In genomic region chr11:126426820-126427749, GRCh38 we compare ENCODE assay signal across 10 cellular contexts.
DNase-seq lines count a peak whose midpoint lies in the region; ATAC-seq, FAIRE-seq and TF ChIP-seq lines count a peak whose summit lies in the region.
"Had no signal": no experiment of that assay in that cellular context is flagged by ENCODE, and none has a peak within 500 bp of the region (broad histone marks: within the 10 kb centered on the region; RNA-seq: fewer than 3 reads in every experiment).

No MANE protein-coding gene starts in this region.

- peak overlapping the region; percentile 59 for H3K27ac Mint-ChIP-seq in stimulated activated naive B cell treated with anti-CD40 and anti-IgM and Interleukin-4, amounts not matched to agents 10 μg/mL and 1 μg/mL and 100 μg/mL, for 72 hours
- H3K27ac Mint-ChIP-seq in endothelial cell (ENCODE audit: unreplicated experiment) = no peak overlapping the region
- H3K27ac Mint-ChIP-seq: activated naive CD4-positive, alpha-beta T cell treated with anti-CD3 and anti-CD28 coated beads, Interleukin-2, amount 50 U/mL, for 24 hours had no signal

- H3K27ac ChIP-seq in dorsolateral prefrontal cortex = peak overlapping the region in 53 of 59 donors; percentile 3 to 85 (median 59)
- H3K27ac ChIP-seq: epithelial cell of prostate had no signal

- H3K4me1 Mint-ChIP-seq in stimulated activated naive B cell treated with anti-CD40 and anti-IgM and Interleukin-4, amounts not matched to agents 10 μg/mL and 1 μg/mL and 100 μg/mL, for 72 hours = peaks cover 19 to 39% of the 10 kb centered on the region in 2 donors
- peaks cover 4% of the 10 kb centered on the region for H3K4me1 Mint-ChIP-seq in endothelial cell (ENCODE audit: unreplicated experiment)
- H3K4me1 Mint-ChIP-seq: activated naive CD4-positive, alpha-beta T cell treated with anti-CD3 and anti-CD28 coated beads, Interleukin-2, amount 50 U/mL, for 24 hours had no signal

- no peaks in the 10 kb centered on the region for H3K27me3 ChIP-seq in dorsolateral prefrontal cortex
- H3K27me3 ChIP-seq: upper lobe of left lung had no signal

- H3K27me3 Mint-ChIP-seq in stimulated activated naive B cell treated with anti-CD40 and anti-IgM and Interleukin-4, amounts not matched to agents 10 μg/mL and 1 μg/mL and 100 μg/mL, for 72 hours = peaks cover 6 to 15% of the 10 kb centered on the region in 2 donors
- peaks cover 8% of the 10 kb centered on the region for H3K27me3 Mint-ChIP-seq in endothelial cell (ENCODE audit: unreplicated experiment)
- H3K27me3 Mint-ChIP-seq: activated naive CD4-positive, alpha-beta T cell treated with anti-CD3 and anti-CD28 coated beads, Interleukin-2, amount 50 U/mL, for 24 hours had no signal

- H3K4me3 ChIP-seq in dorsolateral prefrontal cortex = no peak overlapping the region
- H3K4me3 ChIP-seq: upper lobe of left lung had no signal

- no peak for TF ChIP-seq CTCF in dorsolateral prefrontal cortex (IDR thresholded peaks at IDR 0.05 in 54 of 56, conservative IDR thresholded peaks at IDR 0.05 in 2 of 56; ENCODE audit: low read depth in 1 of 56, partially characterized antibody in 56 of 56)
- no peak for TF ChIP-seq CTCF in endothelial cell (IDR thresholded peaks at IDR 0.05; ENCODE audit: unreplicated experiment)

- ATAC-seq in HG03108 (IDR thresholded peaks at IDR 0.05; ENCODE audit: unreplicated experiment) (peak; percentile 87), HG03342 (IDR thresholded peaks at IDR 0.05; ENCODE audit: unreplicated experiment) (no peak)
- peak; percentile 85 for ATAC-seq in stimulated activated naive B cell treated with anti-CD40 and anti-IgM and Interleukin-4, amounts not matched to agents 10 μg/mL and 1 μg/mL and 100 μg/mL, for 72 hours (replicated peaks)

- H3K4me3 Mint-ChIP-seq in stimulated activated naive B cell treated with anti-CD40 and anti-IgM and Interleukin-4, amounts not matched to agents 10 μg/mL and 1 μg/mL and 100 μg/mL, for 72 hours = peak overlapping the region in 1 of 2 donors; percentile 54
- no peak overlapping the region for H3K4me3 Mint-ChIP-seq in endothelial cell (ENCODE audit: unreplicated experiment)
- H3K4me3 Mint-ChIP-seq: activated naive CD4-positive, alpha-beta T cell treated with anti-CD3 and anti-CD28 coated beads, Interleukin-2, amount 50 U/mL, for 24 hours had no signal

- intact Hi-C loops in dorsolateral prefrontal cortex (cut with DNase I) = loop anchor here in 1 of 2 donors (5.0 kb wide), 1 partner anchor 115 kb away; no protein-coding TSS in a partner anchor

- FAIRE-seq in GM19239 (lab: Jason Lieb, UNC) = peak; percentile 86

- peaks cover 0 to 3% of the 10 kb centered on the region in 2 donors for H3K36me3 Mint-ChIP-seq in stimulated activated naive B cell treated with anti-CD40 and anti-IgM and Interleukin-4, amounts not matched to agents 10 μg/mL and 1 μg/mL and 100 μg/mL, for 72 hours
- H3K36me3 Mint-ChIP-seq in endothelial cell (ENCODE audit: low read depth, unreplicated experiment) = no peaks in the 10 kb centered on the region
- H3K36me3 Mint-ChIP-seq: activated naive CD4-positive, alpha-beta T cell treated with anti-CD3 and anti-CD28 coated beads, Interleukin-2, amount 50 U/mL, for 24 hours had no signal

- no peaks in the 10 kb centered on the region for H3K9me3 Mint-ChIP-seq in stimulated activated naive B cell treated with anti-CD40 and anti-IgM and Interleukin-4, amounts not matched to agents 10 μg/mL and 1 μg/mL and 100 μg/mL, for 72 hours
- no peaks in the 10 kb centered on the region for H3K9me3 Mint-ChIP-seq in endothelial cell (ENCODE audit: unreplicated experiment)
- H3K9me3 Mint-ChIP-seq: activated naive CD4-positive, alpha-beta T cell treated with anti-CD3 and anti-CD28 coated beads, Interleukin-2, amount 50 U/mL, for 24 hours had no signal

- no peak for DNase-seq in GM19239 (ENCODE audit: insufficient read length, low spot score)
- DNase-seq in dorsolateral prefrontal cortex = peak in 3 of 10 donors; percentile 21 to 57 (median 55)
- no peak for DNase-seq in stimulated activated naive B cell treated with anti-CD40 and anti-IgM and Interleukin-4, amounts not matched to agents 10 μg/mL and 1 μg/mL and 100 μg/mL, for 72 hours
- no peak for DNase-seq in activated naive CD4-positive, alpha-beta T cell (lab: John Stamatoyannopoulos, UW)
- DNase-seq in endothelial cell (ENCODE audit: low spot score) = no peak
